Comparison of ENCODE assay signal across 15 cellular contexts in genomic region chr9:109966643-109967368, GRCh38.
DNase-seq lines count a peak whose midpoint lies in the region; ATAC-seq and TF ChIP-seq lines count a peak whose summit lies in the region.
"Had no signal": no experiment of that assay in that cellular context is flagged by ENCODE, and none has a peak within 500 bp of the region (broad histone marks: within the 10 kb centered on the region; RNA-seq: fewer than 3 reads in every experiment).

No MANE protein-coding gene starts in this region.

- no peaks in the 10 kb centered on the region for H3K9me3 ChIP-seq in mucosa of descending colon
- H3K9me3 ChIP-seq: thoracic aorta had no signal

- no peaks in the 10 kb centered on the region for H3K36me3 ChIP-seq in mucosa of descending colon (ENCODE audit: low read depth)
- H3K36me3 ChIP-seq: thoracic aorta had no signal

- ATAC-seq in GM18517 (IDR thresholded peaks at IDR 0.05; ENCODE audit: unreplicated experiment) (peak; percentile 44), GM19468 (IDR thresholded peaks at IDR 0.05; ENCODE audit: extremely low read depth, unreplicated experiment) (peak; percentile 4), HG03342 (IDR thresholded peaks at IDR 0.05; ENCODE audit: unreplicated experiment) (peak; percentile 42), mucosa of descending colon (peak; percentile 22), esophagus mucosa (no peak), omental fat pad (ENCODE audit: low FRiP score) (no peak), HG03442 (IDR thresholded peaks at IDR 0.05; ENCODE audit: unreplicated experiment) (no peak)
- ATAC-seq: natural killer cell had no signal

- no peak for DNase-seq in mucosa of descending colon
- DNase-seq in omental fat pad (ENCODE audit: low spot score): no peak
- DNase-seq in GM10266 (ENCODE audit: extremely low spot score): no peak
- DNase-seq: activated gamma-delta T cell; DND-41; effector memory CD4-positive, alpha-beta T cell; natural killer cell; NCI-H524 treated with DMSO at 0.1 percent for 48 hours; stimulated activated CD4-positive, alpha-beta T cell treated with anti-CD3 and anti-CD28 coated beads, Interleukin-1b, Interleukin-23, amount 100 ng/mL, for 48 hours had no signal

- intact Hi-C loops in mucosa of descending colon (cut with DNase I, micrococcal nuclease): no loop called here

- no peak overlapping the region for H3K4me3 ChIP-seq in mucosa of descending colon
- H3K4me3 ChIP-seq: thoracic aorta had no signal

- H3K4me1 ChIP-seq in mucosa of descending colon (ENCODE audit: low read depth): peaks cover 7% of the 10 kb centered on the region

- TF ChIP-seq CTCF in mucosa of descending colon (IDR thresholded peaks at IDR 0.05) (no peak), omental fat pad (IDR thresholded peaks at IDR 0.05) (no peak), GM10266 (IDR thresholded peaks at IDR 0.05; ENCODE audit: control insufficient read depth, insufficient read depth, low read depth, missing control alignments) (no peak)

Comparison
In these comparisons a context has a peak if more than half of its experiments do, and no peak if none do; other contexts are left out.
1. ATAC-seq: peak in GM18517 (single experiment), GM19468 (single experiment), HG03342 (single experiment) and mucosa of descending colon (single experiment); none in esophagus mucosa (single experiment), omental fat pad (single experiment) and HG03442 (single experiment).